Comparison of ENCODE assay signal across 1 cellular context in the genomic region with DNA sequence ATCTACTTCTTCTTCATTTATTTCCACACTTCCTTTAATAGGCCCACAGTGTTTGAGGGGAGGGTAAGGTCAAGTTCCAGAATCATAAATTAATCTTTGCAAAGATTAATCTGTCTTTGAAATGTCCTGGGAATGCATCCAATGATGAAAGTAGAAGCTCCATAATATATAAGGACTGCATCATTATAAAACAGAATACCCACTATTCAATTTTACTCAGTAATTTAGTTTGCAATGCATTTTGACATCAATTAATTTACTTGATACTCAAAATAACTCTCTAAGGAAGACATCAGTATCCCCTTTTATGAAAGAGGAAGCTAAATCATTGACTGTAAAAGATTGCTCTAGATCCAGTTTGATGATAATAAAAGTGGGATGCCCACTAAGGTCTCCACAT.
A peak's percentile ranks its signal among the peaks of the same experiment; 100 is the strongest.
TF ChIP-seq lines count a peak whose summit lies in the region.

No MANE protein-coding gene starts in this region.

TF ChIP-seq in SK-N-SH treated with all-trans-retinoic acid at 6 μM for 48 hours, 23 proteins besides CTCF, POLR2A, EP300 and RAD21 (continued from another document):
- TF ChIP-seq, protein P1, sequence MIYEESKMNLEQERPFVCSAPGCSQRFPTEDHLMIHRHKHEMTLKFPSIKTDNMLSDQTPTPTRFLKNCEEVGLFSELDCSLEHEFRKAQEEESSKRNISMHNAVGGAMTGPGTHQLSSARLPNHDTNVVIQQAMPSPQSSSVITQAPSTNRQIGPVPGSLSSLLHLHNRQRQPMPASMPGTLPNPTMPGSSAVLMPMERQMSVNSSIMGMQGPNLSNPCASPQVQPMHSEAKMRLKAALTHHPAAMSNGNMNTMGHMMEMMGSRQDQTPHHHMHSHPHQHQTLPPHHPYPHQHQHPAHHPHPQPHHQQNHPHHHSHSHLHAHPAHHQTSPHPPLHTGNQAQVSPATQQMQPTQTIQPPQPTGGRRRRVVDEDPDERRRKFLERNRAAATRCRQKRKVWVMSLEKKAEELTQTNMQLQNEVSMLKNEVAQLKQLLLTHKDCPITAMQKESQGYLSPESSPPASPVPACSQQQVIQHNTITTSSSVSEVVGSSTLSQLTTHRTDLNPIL (CRISPR knock-in tag; IDR thresholded peaks at IDR 0.05; ENCODE audit: low read depth) = 0 out of 2 replicates have a peak, but pooled peaks have one; percentile 49
TF ChIP-seq in SK-N-SH treated with all-trans-retinoic acid at 6 μM for 48 hours: peak in this region for 7.
